Comparison of ENCODE assay signal across 10 cellular contexts in the genomic region with DNA sequence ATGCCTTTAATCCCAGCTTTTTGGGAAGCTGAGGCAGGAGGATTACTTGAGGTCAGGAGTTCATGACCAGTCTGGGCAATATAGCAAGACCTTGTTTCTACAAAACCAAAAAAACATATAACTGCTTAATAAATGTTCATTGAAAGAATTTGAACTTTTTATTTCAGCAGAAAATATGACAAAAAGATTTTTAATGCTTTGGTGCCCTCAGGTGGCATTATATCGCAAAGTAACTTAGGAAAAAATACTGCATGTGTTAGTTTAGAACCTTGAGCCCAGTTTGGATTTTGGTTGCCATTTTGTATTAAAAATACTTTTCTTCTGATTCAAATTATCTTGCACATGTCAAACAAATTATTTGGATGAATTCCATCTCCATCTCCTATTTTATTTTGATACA.
DNase-seq lines count a peak whose midpoint lies in the region; ATAC-seq, FAIRE-seq and TF ChIP-seq lines count a peak whose summit lies in the region.
"Had no signal": no experiment of that assay in that cellular context is flagged by ENCODE, and none has a peak within 500 bp of the region (broad histone marks: within the 10 kb centered on the region; RNA-seq: fewer than 3 reads in every experiment).

No MANE protein-coding gene starts in this region.

- in situ Hi-C loops in KBM-7 (cut with MboI; ENCODE audit: low pct_unique_long_range_greater_than_20kb, low sequenced_read_pairs): no loop called here

- H3K27ac Mint-ChIP-seq in endothelial cell (ENCODE audit: unreplicated experiment): no peak overlapping the region

- H3K4me1 Mint-ChIP-seq in endothelial cell (ENCODE audit: unreplicated experiment): peaks cover 9% of the 10 kb centered on the region
- H3K4me1 Mint-ChIP-seq: central memory CD8-positive, alpha-beta T cell had no signal

- no peaks in the 10 kb centered on the region for H3K36me3 Mint-ChIP-seq in endothelial cell (ENCODE audit: low read depth, unreplicated experiment)

- H3K27me3 Mint-ChIP-seq in endothelial cell (ENCODE audit: unreplicated experiment): peaks cover under 1% of the 10 kb centered on the region

- ATAC-seq in HG03108 (IDR thresholded peaks at IDR 0.05; ENCODE audit: unreplicated experiment) (no peak), GM18907 (IDR thresholded peaks at IDR 0.05; ENCODE audit: unreplicated experiment) (no peak)

- peak; percentile 61 for TF ChIP-seq CTCF in D721Med (IDR thresholded peaks at IDR 0.05; ENCODE audit: insufficient read depth, missing control alignments)
- TF ChIP-seq CTCF in endothelial cell (IDR thresholded peaks at IDR 0.05; ENCODE audit: unreplicated experiment): no peak

- peak; percentile 25 for FAIRE-seq in D721Med (lab: Jason Lieb, UNC)

- no peak overlapping the region for H3K4me3 Mint-ChIP-seq in endothelial cell (ENCODE audit: unreplicated experiment)
- H3K4me3 Mint-ChIP-seq: central memory CD8-positive, alpha-beta T cell had no signal

- H3K9me3 Mint-ChIP-seq in endothelial cell (ENCODE audit: unreplicated experiment): no peaks in the 10 kb centered on the region
- H3K9me3 Mint-ChIP-seq: central memory CD8-positive, alpha-beta T cell had no signal

- DNase-seq in D721Med (ENCODE audit: insufficient read length, low spot score): no peak
- peak; percentile 34 for DNase-seq in KBM-7
- peak; percentile 36 for DNase-seq in amniotic epithelial cell (ENCODE audit: low read depth)
- peak; percentile 41 to 61 for DNase-seq in lung microvascular endothelial cell (ENCODE audit: low read depth in 2 of 2)
- no peak for DNase-seq in activated naive CD4-positive, alpha-beta T cell treated with anti-CD3 and anti-CD28 coated beads, Interleukin-2, amount 50 U/mL, for 16 hours
- DNase-seq in endothelial cell (ENCODE audit: low spot score): no peak
- DNase-seq: NCI-H2171 treated with DMSO at 0.1 percent for 48 hours had no signal

Comparison
In these comparisons a context has a peak if more than half of its experiments do, and no peak if none do; other contexts are left out.
1. DNase-seq: peak in KBM-7 (single experiment), amniotic epithelial cell (single experiment) and lung microvascular endothelial cell (2 of 2); none in D721Med (single experiment), activated naive CD4-positive, alpha-beta T cell treated with anti-CD3 and anti-CD28 coated beads, Interleukin-2, amount 50 U/mL, for 16 hours (single experiment) and endothelial cell (single experiment).